In the genomic region with DNA sequence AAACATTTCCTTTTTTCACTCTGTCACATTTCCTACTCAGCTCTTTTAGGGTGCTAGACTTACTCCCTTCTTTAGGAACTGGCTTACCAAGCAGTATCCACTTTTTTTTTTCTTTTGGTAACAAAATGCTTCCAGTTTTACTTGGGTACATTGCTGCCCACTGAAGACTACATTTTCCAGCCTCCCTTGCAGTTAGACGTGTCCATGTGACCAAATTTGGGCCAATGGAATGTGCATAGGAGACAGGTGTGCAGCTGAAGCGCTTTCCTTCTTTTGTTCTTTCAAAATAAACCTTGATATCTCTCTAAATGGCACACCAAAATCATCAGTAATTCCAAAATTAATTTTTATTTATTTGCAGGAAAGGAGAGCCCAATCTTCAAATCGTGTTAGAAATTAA, we compare ENCODE assay signal across 25 cellular contexts.
"Had no signal": no experiment of that assay in that cellular context is flagged by ENCODE, and none has a peak within 500 bp of the region (broad histone marks: within the 10 kb centered on the region; RNA-seq: fewer than 3 reads in every experiment).

No MANE protein-coding gene starts in this region.

- H3K36me3 ChIP-seq: ascending aorta had no signal

- FAIRE-seq: bronchial epithelial cell, TTC549 had no signal

- H3K4me1 ChIP-seq: ascending aorta, body of pancreas had no signal

- ATAC-seq: activated T-helper 17 cell treated with anti-CD3 and anti-CD28 coated beads, Interleukin-2, amount 50 U/mL, for 72 hours; body of pancreas; Right ventricle myocardium inferior; T-cell had no signal

- H3K27ac ChIP-seq: ascending aorta, body of pancreas, SK-N-MC had no signal

- H3K4me3 ChIP-seq: ascending aorta, body of pancreas, SK-N-MC had no signal

- H3K27me3 ChIP-seq: ascending aorta, body of pancreas had no signal

- H3K9me3 ChIP-seq: ascending aorta, body of pancreas had no signal

- DNase-seq: activated CD4-positive, alpha-beta memory T cell treated with anti-CD3 and anti-CD28 coated beads, Interleukin-2, amount 10 ng/mL, durations not matched to agents 7 days and 5 days; activated CD4-positive, alpha-beta T cell treated with anti-CD3 and anti-CD28 coated beads, Interleukin-2, amount 10 ng/mL, durations not matched to agents 7 days and 5 days; activated CD4-positive, CD25-positive, alpha-beta regulatory T cell; activated gamma-delta T cell treated with Interleukin-2 at 50 U/mL for 16 hours; activated naive CD4-positive, alpha-beta T cell treated with anti-CD3 and anti-CD28 coated beads, Interleukin-2, amount 50 U/mL, for 16 hours; activated naive CD8-positive, alpha-beta T cell treated with anti-CD3 and anti-CD28 coated beads, Interleukin-2, amount 10 ng/mL, durations not matched to agents 7 days and 5 days; activated T-cell treated with anti-CD3 and anti-CD28 coated beads for 4 hours; activated T-cell treated with anti-CD3 and anti-CD28 coated beads, Interleukin-2, amount 50 U/mL, for 48 hours; body of pancreas; NCI-H1048; NCI-H146; NCI-H187 treated with DMSO at 0.1 percent for 48 hours; NCI-H2081 treated with DMSO at 0.1 percent for 48 hours; NCI-H446; NCI-H524; NCI-H774; T-cell; T-helper 2 cell; T1000 had no signal
